1 cellular context compared by ENCODE assay signal in the genomic region with DNA sequence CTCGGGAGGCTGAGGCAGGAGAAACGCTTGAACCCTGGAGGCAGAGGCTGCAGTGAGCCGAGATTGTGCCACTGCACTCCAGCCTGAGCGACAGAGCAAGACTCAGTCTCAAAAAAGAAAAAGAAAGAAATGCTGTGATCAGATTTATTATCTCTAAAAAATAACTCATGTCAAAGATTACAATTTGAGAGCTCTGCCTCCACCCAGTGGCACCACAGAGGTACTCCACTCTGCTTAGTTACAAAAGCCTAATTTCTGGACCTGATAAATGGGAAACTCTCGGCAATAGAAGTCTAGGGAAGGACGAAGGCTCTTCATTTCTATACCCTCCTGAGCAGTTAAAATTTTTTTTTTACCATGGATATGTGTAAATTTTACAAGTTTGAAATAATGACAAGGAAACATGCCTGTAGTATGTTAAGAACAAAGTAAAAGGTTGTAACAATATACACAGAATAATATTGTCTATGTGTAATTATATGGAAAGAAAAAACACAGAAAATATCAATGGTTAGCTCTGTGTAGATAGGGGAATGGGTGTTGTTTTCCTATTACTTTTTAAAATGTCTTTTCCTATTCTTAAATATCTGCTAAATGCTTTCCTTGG.
TF ChIP-seq lines count a peak whose summit lies in the region.

No MANE protein-coding gene starts in this region.

TF ChIP-seq in WTC11, 78 proteins besides CTCF, POLR2A, EP300 and RAD21 (continued from another document):
- TF ChIP-seq, protein P1, sequence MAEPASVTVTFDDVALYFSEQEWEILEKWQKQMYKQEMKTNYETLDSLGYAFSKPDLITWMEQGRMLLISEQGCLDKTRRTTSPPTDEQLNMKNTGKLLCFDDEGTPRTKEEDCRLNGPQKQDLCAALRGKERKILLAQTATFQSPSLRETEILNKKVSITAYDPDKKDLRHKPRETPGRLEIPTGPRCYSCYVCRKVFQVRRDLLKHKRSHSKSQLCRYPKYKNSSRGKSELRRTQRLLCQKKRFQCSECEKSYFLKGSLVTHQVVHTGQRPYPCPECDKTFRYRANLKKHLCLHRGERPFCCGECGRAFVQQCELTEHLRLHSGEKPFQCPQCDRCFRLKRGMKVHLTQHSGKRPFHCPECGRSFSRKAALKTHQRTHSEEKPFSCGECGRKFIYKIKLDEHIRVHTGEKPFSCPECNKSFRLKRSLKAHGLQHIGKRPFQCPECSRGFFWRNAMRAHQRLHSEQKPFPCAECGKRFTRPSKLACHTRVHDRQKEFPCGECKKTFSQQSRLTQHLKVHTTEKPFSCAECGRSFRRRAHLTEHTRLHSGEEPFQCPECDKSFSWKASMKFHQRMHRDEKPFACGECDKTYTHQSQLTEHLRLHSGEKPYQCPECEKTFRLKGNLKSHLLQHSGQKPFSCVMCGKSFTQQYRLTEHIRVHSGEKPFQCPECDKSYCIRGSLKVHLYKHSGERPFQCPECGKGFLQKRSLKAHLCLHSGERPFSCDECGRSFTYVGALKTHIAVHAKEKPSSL (CRISPR knock-in tag; conservative IDR thresholded peaks at IDR 0.05) = no peak
- TF ChIP-seq RELA (CRISPR knock-in tag; IDR thresholded peaks at IDR 0.05; ENCODE audit: borderline replicate concordance) = no peak
- TF ChIP-seq ZNF317 (CRISPR knock-in tag; IDR thresholded peaks at IDR 0.05; ENCODE audit: borderline replicate concordance, low read depth) = no peak
- TF ChIP-seq ETV6 (CRISPR knock-in tag; IDR thresholded peaks at IDR 0.05) = no peak
- no peak for TF ChIP-seq ZNF671 (CRISPR knock-in tag; IDR thresholded peaks at IDR 0.05)
- TF ChIP-seq JUN (CRISPR knock-in tag; IDR thresholded peaks at IDR 0.05) = no peak
- TF ChIP-seq, protein P2, sequence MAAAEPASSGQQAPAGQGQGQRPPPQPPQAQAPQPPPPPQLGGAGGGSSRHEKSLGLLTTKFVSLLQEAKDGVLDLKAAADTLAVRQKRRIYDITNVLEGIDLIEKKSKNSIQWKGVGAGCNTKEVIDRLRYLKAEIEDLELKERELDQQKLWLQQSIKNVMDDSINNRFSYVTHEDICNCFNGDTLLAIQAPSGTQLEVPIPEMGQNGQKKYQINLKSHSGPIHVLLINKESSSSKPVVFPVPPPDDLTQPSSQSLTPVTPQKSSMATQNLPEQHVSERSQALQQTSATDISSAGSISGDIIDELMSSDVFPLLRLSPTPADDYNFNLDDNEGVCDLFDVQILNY (CRISPR knock-in tag; IDR thresholded peaks at IDR 0.05) = no peak
- no peak for TF ChIP-seq MYBL2 (CRISPR knock-in tag; IDR thresholded peaks at IDR 0.05)
